In genomic region chr2:197145471-197146056, GRCh38 we compare ENCODE assay signal across 8 cellular contexts.
DNase-seq lines count a peak whose midpoint lies in the region; ATAC-seq, FAIRE-seq and TF ChIP-seq lines count a peak whose summit lies in the region.

No MANE protein-coding gene starts in this region.

- FAIRE-seq in D721Med (lab: Jason Lieb, UNC): no peak

- H3F3A ChIP-seq in OCI-LY1 (ENCODE audit: insufficient read depth, low read length): peaks cover 4% of the 10 kb centered on the region; the same call in 1 of the 2 replicates

- no peaks in the 10 kb centered on the region for H3K27me3 ChIP-seq in CD4-positive, alpha-beta memory T cell (ENCODE audit: insufficient read depth, low read length)
- H3K27me3 ChIP-seq in OCI-LY1 (ENCODE audit: insufficient read depth, low read length) (no peaks in the 10 kb centered on the region), right cardiac atrium (ENCODE audit: control insufficient read depth, insufficient read depth) (no peaks in the 10 kb centered on the region), colonic mucosa (no peaks in the 10 kb centered on the region)

- peak overlapping the region in 7 of 8 donors; percentile 14 to 84 (median 47) for H3K4me3 Mint-ChIP-seq in CD4-positive, alpha-beta memory T cell

- H3K4me1 Mint-ChIP-seq in CD4-positive, alpha-beta memory T cell: peaks cover 54 to 88% (median 69%) of the 10 kb centered on the region in 4 donors

- POLR2A ChIA-PET in CD4-positive, alpha-beta memory T cell (lab: Charles Lee; ENCODE audit: partially characterized antibody): interaction anchor here (0.8 to 2.4 kb wide), 7 partner anchors 10 to 53 kb away, joined by 3 to 20 read pairs (median 3); no protein-coding TSS in a partner anchor

- no peaks in the 10 kb centered on the region for H3K9me3 ChIP-seq in CD4-positive, alpha-beta memory T cell (ENCODE audit: control insufficient read depth in 1 of 2, low read length in 2 of 2)
- no peaks in the 10 kb centered on the region for H3K9me3 ChIP-seq in OCI-LY1 (ENCODE audit: low read length)
- no peaks in the 10 kb centered on the region for H3K9me3 ChIP-seq in right cardiac atrium (ENCODE audit: control insufficient read depth, low read length)
- no peaks in the 10 kb centered on the region for H3K9me3 ChIP-seq in colonic mucosa

- no peaks in the 10 kb centered on the region for H4K20me1 ChIP-seq in OCI-LY1 (ENCODE audit: insufficient read depth, low read length)

- H2AFZ ChIP-seq in OCI-LY1 (ENCODE audit: low read length): no peak overlapping the region

- no peak for TF ChIP-seq CTCF in OCI-LY1 (IDR thresholded peaks at IDR 0.05; ENCODE audit: low read length)
- no peak for TF ChIP-seq CTCF in colonic mucosa (IDR thresholded peaks at IDR 0.05)
- TF ChIP-seq CTCF in D721Med (IDR thresholded peaks at IDR 0.05; ENCODE audit: insufficient read depth, missing control alignments): no peak

- CTCF ChIA-PET in CD4-positive, alpha-beta memory T cell (lab: Charles Lee; ENCODE audit: partially characterized antibody): interaction anchor here (0.9 to 2.5 kb wide), 4 partner anchors 23 to 45 kb away, joined by 3 to 14 read pairs (median 4); no protein-coding TSS in a partner anchor

- peaks cover 6% of the 10 kb centered on the region for H3K36me3 ChIP-seq in CD4-positive, alpha-beta memory T cell (ENCODE audit: insufficient read depth, low read length)
- H3K36me3 ChIP-seq in OCI-LY1 (ENCODE audit: insufficient read depth, low read length): peaks cover 16% of the 10 kb centered on the region; the same call in 1 of the 2 replicates
- H3K36me3 ChIP-seq in colonic mucosa: no peaks in the 10 kb centered on the region

- no peak overlapping the region for H3K4me3 ChIP-seq in CD4-positive, alpha-beta memory T cell (ENCODE audit: low read length in 2 of 2)
- H3K4me3 ChIP-seq in OCI-LY1 (ENCODE audit: low read depth, low read length, poor library complexity, severe bottlenecking): no peak overlapping the region
- H3K4me3 ChIP-seq in right cardiac atrium (ENCODE audit: low read length): no peak overlapping the region
- no peak overlapping the region for H3K4me3 ChIP-seq in colonic mucosa

- 72% methylated on average over 4 of the region's 4 CpGs for WGBS in right cardiac atrium

- H3K27me3 Mint-ChIP-seq in CD4-positive, alpha-beta memory T cell: no peaks in the 10 kb centered on the region

- peak overlapping the region; percentile 42 for H3K27ac ChIP-seq in CD4-positive, alpha-beta memory T cell (ENCODE audit: low read depth, low read length)
- H3K27ac ChIP-seq in OCI-LY1 (ENCODE audit: low read depth, low read length, poor library complexity, severe bottlenecking): peak overlapping the region; percentile 100
- no peak overlapping the region for H3K27ac ChIP-seq in right cardiac atrium (ENCODE audit: low read length)
- no peak overlapping the region for H3K27ac ChIP-seq in colonic mucosa

- peak; percentile 43 to 63 (median 50) for DNase-seq in CD4-positive, alpha-beta memory T cell
- DNase-seq in right cardiac atrium (no peak), colonic mucosa (no peak), D721Med (ENCODE audit: insufficient read length, low spot score) (no peak), AG20443 (ENCODE audit: low spot score) (no peak)

- H3K9ac ChIP-seq in OCI-LY1 (ENCODE audit: low read length): peak overlapping the region; percentile 57
- H3K9ac ChIP-seq in colonic mucosa (ENCODE audit: low read depth in 2 of 2, low read length in 2 of 2): no peak overlapping the region

- H3K79me2 ChIP-seq in OCI-LY1 (ENCODE audit: insufficient read depth, low read length): no peaks in the 10 kb centered on the region

- peaks cover 12 to 35% of the 10 kb centered on the region in 2 donors for H3K36me3 Mint-ChIP-seq in CD4-positive, alpha-beta memory T cell

- H3K9me2 ChIP-seq in OCI-LY1 (ENCODE audit: low read depth, low read length): no peaks in the 10 kb centered on the region

- ATAC-seq in GM19023 (IDR thresholded peaks at IDR 0.05; ENCODE audit: unreplicated experiment) (peak; percentile 98), HG03103 (IDR thresholded peaks at IDR 0.05; ENCODE audit: low read depth, unreplicated experiment) (peak; percentile 93), right cardiac atrium (peak; percentile 29 to 31)

- intact Hi-C loops in CD4-positive, alpha-beta memory T cell (cut with micrococcal nuclease): loop anchor here (1.0 to 5.0 kb wide), 4 partner anchors 8 to 37 kb away; no protein-coding TSS in a partner anchor
- intact Hi-C loops in right cardiac atrium (cut with DNase I): no loop called here
- intact Hi-C loops in colonic mucosa (cut with DNase I): no loop called here

- H3K4me2 ChIP-seq in OCI-LY1 (ENCODE audit: low read length): peak overlapping the region; percentile 53

- peaks cover 0 to 3% (median 0%) of the 10 kb centered on the region in 8 donors for H3K9me3 Mint-ChIP-seq in CD4-positive, alpha-beta memory T cell

- H3K4me1 ChIP-seq in CD4-positive, alpha-beta memory T cell (ENCODE audit: insufficient read depth, low read length): peaks cover 89% of the 10 kb centered on the region
- H3K4me1 ChIP-seq in OCI-LY1 (ENCODE audit: insufficient read depth, low read length, severe bottlenecking) (peaks cover 78% of the 10 kb centered on the region), right cardiac atrium (ENCODE audit: control insufficient read depth, insufficient read depth, low read length) (peaks cover 4% of the 10 kb centered on the region), colonic mucosa (no peaks in the 10 kb centered on the region)

- H3K27ac Mint-ChIP-seq in CD4-positive, alpha-beta memory T cell: peak overlapping the region; percentile 72 to 95 (median 84)

Comparison
In these comparisons a context has a peak if more than half of its experiments do, and no peak if none do; other contexts are left out.
1. DNase-seq: peak in CD4-positive, alpha-beta memory T cell (5 of 5); none in right cardiac atrium (0 of 3), colonic mucosa (single experiment), D721Med (single experiment) and AG20443 (single experiment).
2. H3K27ac ChIP-seq: peak in CD4-positive, alpha-beta memory T cell (single experiment) and OCI-LY1 (single experiment); none in right cardiac atrium (single experiment) and colonic mucosa (single experiment).
3. ATAC-seq: peak in every context shown above with its lines; median percentile 98 in GM19023; 93 in HG03103; 30 in right cardiac atrium.